Comparison of ENCODE assay signal across 21 cellular contexts in the genomic region with DNA sequence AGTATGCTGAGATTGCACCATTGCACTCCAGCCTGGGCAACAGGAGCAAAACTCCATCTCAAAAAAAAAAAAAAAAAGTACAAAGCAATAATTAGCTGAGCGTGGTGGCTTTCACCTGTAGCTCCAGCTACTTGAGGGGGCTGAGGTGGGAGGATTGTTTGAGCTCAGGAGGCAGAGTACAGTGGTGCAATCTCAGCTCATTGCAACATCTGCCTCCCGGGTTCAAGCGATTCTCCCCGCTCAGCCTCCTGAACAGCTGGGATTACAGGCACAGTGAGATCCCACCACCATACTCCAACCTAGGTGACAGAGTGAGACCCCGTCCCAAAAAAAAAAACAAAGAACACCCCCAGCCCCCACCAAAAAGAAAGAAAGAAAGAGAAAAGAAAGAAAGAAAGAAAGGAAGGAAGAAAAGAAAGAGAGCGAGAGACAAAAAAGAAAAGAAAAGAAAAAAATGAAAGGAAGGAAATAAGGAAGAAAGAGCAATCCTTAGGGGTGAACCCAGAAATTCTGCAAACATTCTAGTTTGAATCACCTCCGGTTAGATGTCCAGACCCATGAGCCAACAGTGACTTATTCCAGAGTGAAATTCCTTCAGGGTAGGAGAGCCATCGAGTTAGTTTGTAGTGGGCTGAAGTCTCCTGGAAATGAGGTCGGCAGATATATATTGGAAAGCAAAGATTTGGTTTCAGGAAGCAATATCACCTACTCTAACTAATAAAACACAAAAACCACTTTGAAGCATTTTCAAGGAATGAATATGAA. TPM values are rescaled to one million over a fixed set of nuclear protein-coding genes. Genes with fewer than 3 reads are reported as not detected.
A peak's percentile ranks its signal among the peaks of the same experiment; 100 is the strongest.
DNase-seq lines count a peak whose midpoint lies in the region; ATAC-seq and TF ChIP-seq lines count a peak whose summit lies in the region.
"Had no signal": no experiment of that assay in that cellular context is flagged by ENCODE, and none has a peak within 500 bp of the region (broad histone marks: within the 10 kb centered on the region; RNA-seq: fewer than 3 reads in every experiment).

No MANE protein-coding gene starts in this region.

- H3K27ac ChIP-seq in prostate gland: no peak overlapping the region
- H3K27ac ChIP-seq: neutrophil, right atrium auricular region, SK-N-MC, testis had no signal

- no peak for TF ChIP-seq CTCF in NB4 (IDR thresholded peaks at IDR 0.05; ENCODE audit: low read depth, low read length)
- TF ChIP-seq CTCF in epithelial cell of esophagus (IDR thresholded peaks at IDR 0.05; ENCODE audit: insufficient read depth, low read depth, low read length, missing control alignments): no peak
- no peak for TF ChIP-seq CTCF in nephron progenitor cell (IDR thresholded peaks at IDR 0.05)
- no peak for TF ChIP-seq CTCF in prostate gland (IDR thresholded peaks at IDR 0.05)

- 69% methylated on average over 9 of the region's 9 CpGs for WGBS in prostate gland

- TF ChIP-seq POLR2A in NB4 (IDR thresholded peaks at IDR 0.05; ENCODE audit: extremely low read depth, insufficient read length) (no peak), prostate gland (IDR thresholded peaks at IDR 0.05) (no peak)

- no peaks in the 10 kb centered on the region for H3K9me3 Mint-ChIP-seq in nephron progenitor cell
- H3K9me3 Mint-ChIP-seq: activated naive CD8-positive, alpha-beta T cell treated with anti-CD3 and anti-CD28 coated beads for 36 hours; CD4-positive, alpha-beta memory T cell; dendritic cell treated with granulocyte-macrophage colony-stimulating factor and Interleukin-4, amounts not matched to agents 40 ng/mL and 50 ng/mL, for 4 days; T-helper 2 cell treated with Interferon-gamma antibody and Interleukin-4, amounts not matched to agents 5 μg/mL and 100 μg/mL, for 36 hours had no signal

- peaks cover 45% of the 10 kb centered on the region for H3K4me1 Mint-ChIP-seq in nephron progenitor cell

- no peaks in the 10 kb centered on the region for H3K4me1 ChIP-seq in prostate gland (replicated peaks)

- ATAC-seq in HG02840 (IDR thresholded peaks at IDR 0.05; ENCODE audit: low FRiP score, unreplicated experiment) (no peak), GM21619 (IDR thresholded peaks at IDR 0.05; ENCODE audit: unreplicated experiment) (no peak)

- peak overlapping the region; percentile 46 for H3K4me3 Mint-ChIP-seq in nephron progenitor cell
- H3K4me3 Mint-ChIP-seq: activated naive CD8-positive, alpha-beta T cell treated with anti-CD3 and anti-CD28 coated beads for 36 hours; CD4-positive, alpha-beta memory T cell; dendritic cell treated with granulocyte-macrophage colony-stimulating factor and Interleukin-4, amounts not matched to agents 40 ng/mL and 50 ng/mL, for 4 days; T-helper 2 cell treated with Interferon-gamma antibody and Interleukin-4, amounts not matched to agents 5 μg/mL and 100 μg/mL, for 36 hours had no signal

- peak overlapping the region; percentile 58 for H3K27ac Mint-ChIP-seq in nephron progenitor cell
- H3K27ac Mint-ChIP-seq: activated naive CD8-positive, alpha-beta T cell treated with anti-CD3 and anti-CD28 coated beads for 36 hours; CD4-positive, alpha-beta memory T cell; dendritic cell treated with granulocyte-macrophage colony-stimulating factor and Interleukin-4, amounts not matched to agents 40 ng/mL and 50 ng/mL, for 4 days; T-helper 2 cell treated with Interferon-gamma antibody and Interleukin-4, amounts not matched to agents 5 μg/mL and 100 μg/mL, for 36 hours had no signal

- DNase-seq in ELR (ENCODE audit: low read depth) (peak; percentile 86), NB4 (ENCODE audit: low read depth) (peak; percentile 32), epithelial cell of esophagus (ENCODE audit: low read depth) (peak; percentile 25), nephron progenitor cell (no peak), prostate gland (ENCODE audit: low spot score) (no peak), DMS53 (lab: John Stamatoyannopoulos, UW) (no peak)
- DNase-seq: activated CD4-positive, CD25-positive, alpha-beta regulatory T cell; activated naive CD8-positive, alpha-beta T cell treated with anti-CD3 and anti-CD28 coated beads for 36 hours; activated T-cell treated with anti-CD3 and anti-CD28 coated beads, Interleukin-2, amount 50 U/mL, for 48 hours; CD4-positive, alpha-beta memory T cell; DMS79 treated with DMSO at 0.1 percent for 48 hours; NCI-H1417 treated with DMSO at 0.1 percent for 48 hours; OCI-M1; testis had no signal

- no peaks in the 10 kb centered on the region for H3K36me3 Mint-ChIP-seq in nephron progenitor cell (ENCODE audit: low read depth)
- H3K36me3 Mint-ChIP-seq: activated naive CD8-positive, alpha-beta T cell treated with anti-CD3 and anti-CD28 coated beads for 36 hours; CD4-positive, alpha-beta memory T cell had no signal

- H3K36me3 ChIP-seq in prostate gland: no peaks in the 10 kb centered on the region
- H3K36me3 ChIP-seq: neutrophil, right atrium auricular region had no signal

- H3K27me3 ChIP-seq in prostate gland (replicated peaks; ENCODE audit: insufficient read depth): no peaks in the 10 kb centered on the region
- H3K27me3 ChIP-seq: right atrium auricular region, testis had no signal

- H3K4me3 ChIP-seq in NB4 (ENCODE audit: low read depth, low read length) (no peak overlapping the region), epithelial cell of esophagus (ENCODE audit: low read length) (no peak overlapping the region), prostate gland (no peak overlapping the region)
- H3K4me3 ChIP-seq: right atrium auricular region, SK-N-MC, testis had no signal

- no peaks in the 10 kb centered on the region for H3K9me3 ChIP-seq in prostate gland
- H3K9me3 ChIP-seq: neutrophil, right atrium auricular region, testis had no signal

- H3K27me3 Mint-ChIP-seq in nephron progenitor cell (ENCODE audit: low read depth, poor library complexity): peaks cover 26% of the 10 kb centered on the region

- intact Hi-C loops in prostate gland (cut with DNase I): no loop called here

RNA-seq across cellular contexts. Expression of gene RIPOR3, which starts 3.2 kb away (rescaled TPM):
- 10 to 100 TPM in 1 of 2 donors, under 1 TPM in 1; 0.55 to 11.3 TPM for total RNA-seq in prostate gland
- total RNA-seq: activated naive CD8-positive, alpha-beta T cell treated with anti-CD3 and anti-CD28 coated beads for 36 hours; CD4-positive, alpha-beta memory T cell had no signal

RNA-seq across cellular contexts. Expression of gene PARD6B, which starts 36.8 kb away (rescaled TPM):
- 10 to 100 TPM in 1 of 2 donors, 1 to 10 TPM in 1; 8.3 to 14.4 TPM for total RNA-seq in prostate gland

Comparison
In these comparisons a context has a peak if more than half of its experiments do, and no peak if none do; other contexts are left out.
1. DNase-seq: peak in ELR (single experiment), NB4 (single experiment) and epithelial cell of esophagus (single experiment); none in nephron progenitor cell (single experiment), prostate gland (single experiment) and DMS53 (single experiment).